32 cellular contexts compared by ENCODE assay signal in the genomic region with DNA sequence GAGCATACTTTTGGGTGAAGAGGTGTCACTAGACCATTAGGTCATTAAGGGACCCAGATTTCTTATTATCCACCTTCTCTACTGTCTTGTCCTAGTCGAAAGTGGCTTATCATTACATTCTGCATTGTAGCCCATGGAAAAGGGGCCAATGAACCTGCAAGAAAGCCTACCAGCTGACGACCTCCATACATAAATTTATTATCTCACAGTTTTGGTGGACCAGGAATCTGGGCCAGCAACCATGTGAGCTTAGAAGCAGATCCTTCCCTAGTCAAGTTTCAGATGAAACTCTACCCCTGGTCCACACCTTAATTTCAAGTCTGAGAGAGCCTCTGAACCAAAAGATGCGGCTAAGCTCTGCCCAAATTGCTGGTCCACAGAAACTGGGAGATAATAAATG.
"Had no signal": no experiment of that assay in that cellular context is flagged by ENCODE, and none has a peak within 500 bp of the region (broad histone marks: within the 10 kb centered on the region; RNA-seq: fewer than 3 reads in every experiment).

No MANE protein-coding gene starts in this region.

- ATAC-seq: naive thymus-derived CD4-positive, alpha-beta T cell; natural killer cell; psoas muscle; right cardiac atrium; sciatic nerve; stimulated activated memory B cell treated with anti-CD40 and anti-IgM and Interleukin-4, amounts not matched to agents 10 μg/mL and 1 μg/mL and 100 μg/mL, for 72 hours; stimulated activated naive CD8-positive, alpha-beta T cell treated with anti-CD3 and anti-CD28 coated beads, Interleukin-15, amount 100 ng/mL, for 72 hours; stimulated activated naive CD8-positive, alpha-beta T cell treated with anti-CD3 and anti-CD28 coated beads, Interleukin-15, Interleukin-2, amounts not matched to agents 100 U/mL and 50 U/mL, for 24 hours had no signal

- H3K4me3 Mint-ChIP-seq: naive thymus-derived CD4-positive, alpha-beta T cell; natural killer cell; nephron; neural progenitor cell; stimulated activated memory B cell treated with anti-CD40 and anti-IgM and Interleukin-4, amounts not matched to agents 10 μg/mL and 1 μg/mL and 100 μg/mL, for 72 hours; stimulated activated naive CD8-positive, alpha-beta T cell treated with anti-CD3 and anti-CD28 coated beads, Interleukin-15, amount 100 ng/mL, for 72 hours had no signal

- H3K4me2 ChIP-seq: neural progenitor cell, smooth muscle cell had no signal

- H3K27me3 ChIP-seq: neural progenitor cell, ovary, tibial nerve, upper lobe of left lung, vagina had no signal

- H3K27me3 Mint-ChIP-seq: naive thymus-derived CD4-positive, alpha-beta T cell; progenitor cell of endocrine pancreas; stimulated activated memory B cell treated with anti-CD40 and anti-IgM and Interleukin-4, amounts not matched to agents 10 μg/mL and 1 μg/mL and 100 μg/mL, for 72 hours; stimulated activated naive CD8-positive, alpha-beta T cell treated with anti-CD3 and anti-CD28 coated beads, Interleukin-15, amount 100 ng/mL, for 72 hours had no signal

- H3K4me1 ChIP-seq: neural progenitor cell, parathyroid adenoma, tibial nerve, upper lobe of left lung had no signal

- FAIRE-seq: urothelium cell line had no signal

- H3K27ac ChIP-seq: neural progenitor cell, ovary, parathyroid adenoma, psoas muscle, skin epidermis, spleen, thoracic aorta, thyroid gland, tibial nerve, upper lobe of left lung, vagina had no signal

- H3K36me3 ChIP-seq: neural progenitor cell, ovary, thoracic aorta, thyroid gland had no signal

- H3K4me3 ChIP-seq: neural progenitor cell, ovary, psoas muscle, skin epidermis, smooth muscle cell, spleen, thoracic aorta, thyroid gland, tibial nerve, upper lobe of left lung, vagina had no signal

- H3K36me3 Mint-ChIP-seq: natural killer cell had no signal

- H3K9me3 ChIP-seq: ovary, psoas muscle, spleen, thoracic aorta, thyroid gland, tibial nerve, upper lobe of left lung, vagina had no signal

- DNase-seq: naive thymus-derived CD4-positive, alpha-beta T cell; natural killer cell; occipital lobe; ovary; posterior cingulate gyrus; psoas muscle; right cardiac atrium; spleen; stimulated activated CD4-positive, alpha-beta T cell treated with anti-CD3 and anti-CD28 coated beads, Interleukin-12 subunit alpha, Interleukin-12 subunit beta, amount 100 ng/mL, for 4 hours; stimulated activated CD4-positive, alpha-beta T cell treated with anti-CD3 and anti-CD28 coated beads, Interleukin-1b, Interleukin-23, amount 100 ng/mL, for 48 hours; stimulated activated CD4-positive, alpha-beta T cell treated with anti-CD3 and anti-CD28 coated beads, Interleukin-4, amount 100 ng/mL, for 1 hour; stimulated activated CD4-positive, alpha-beta T cell treated with anti-CD3 and anti-CD28 coated beads, Interleukin-4, amount 100 ng/mL, for 4 hours; stimulated activated CD8-positive, alpha-beta memory T cell treated with anti-CD3 and anti-CD28 coated beads, Interleukin-4, amount 100 ng/mL, for 48 hours; stimulated activated naive CD4-positive, alpha-beta T cell; stimulated activated naive CD8-positive, alpha-beta T cell treated with anti-CD3 and anti-CD28 coated beads, Interleukin-15, amount 100 ng/mL, for 72 hours; stimulated activated naive CD8-positive, alpha-beta T cell treated with anti-CD3 and anti-CD28 coated beads, Interleukin-15, Interleukin-2, amounts not matched to agents 100 U/mL and 50 U/mL, for 24 hours; substantia nigra; thyroid gland; trophoblast cell; upper lobe of left lung had no signal

- H3K9me3 Mint-ChIP-seq: natural killer cell; stimulated activated memory B cell treated with anti-CD40 and anti-IgM and Interleukin-4, amounts not matched to agents 10 μg/mL and 1 μg/mL and 100 μg/mL, for 72 hours; stimulated activated naive CD8-positive, alpha-beta T cell treated with anti-CD3 and anti-CD28 coated beads, Interleukin-15, amount 100 ng/mL, for 72 hours had no signal

- H2AFZ ChIP-seq: neural progenitor cell, parathyroid adenoma had no signal

- H3K4me1 Mint-ChIP-seq: nephron, neural progenitor cell had no signal

- H3K9ac ChIP-seq: neural progenitor cell, parathyroid adenoma had no signal

- H3K27ac Mint-ChIP-seq: nephron; neural progenitor cell; progenitor cell of endocrine pancreas; stimulated activated memory B cell treated with anti-CD40 and anti-IgM and Interleukin-4, amounts not matched to agents 10 μg/mL and 1 μg/mL and 100 μg/mL, for 72 hours had no signal
